Comparison of ENCODE assay signal across 8 cellular contexts in the genomic region with DNA sequence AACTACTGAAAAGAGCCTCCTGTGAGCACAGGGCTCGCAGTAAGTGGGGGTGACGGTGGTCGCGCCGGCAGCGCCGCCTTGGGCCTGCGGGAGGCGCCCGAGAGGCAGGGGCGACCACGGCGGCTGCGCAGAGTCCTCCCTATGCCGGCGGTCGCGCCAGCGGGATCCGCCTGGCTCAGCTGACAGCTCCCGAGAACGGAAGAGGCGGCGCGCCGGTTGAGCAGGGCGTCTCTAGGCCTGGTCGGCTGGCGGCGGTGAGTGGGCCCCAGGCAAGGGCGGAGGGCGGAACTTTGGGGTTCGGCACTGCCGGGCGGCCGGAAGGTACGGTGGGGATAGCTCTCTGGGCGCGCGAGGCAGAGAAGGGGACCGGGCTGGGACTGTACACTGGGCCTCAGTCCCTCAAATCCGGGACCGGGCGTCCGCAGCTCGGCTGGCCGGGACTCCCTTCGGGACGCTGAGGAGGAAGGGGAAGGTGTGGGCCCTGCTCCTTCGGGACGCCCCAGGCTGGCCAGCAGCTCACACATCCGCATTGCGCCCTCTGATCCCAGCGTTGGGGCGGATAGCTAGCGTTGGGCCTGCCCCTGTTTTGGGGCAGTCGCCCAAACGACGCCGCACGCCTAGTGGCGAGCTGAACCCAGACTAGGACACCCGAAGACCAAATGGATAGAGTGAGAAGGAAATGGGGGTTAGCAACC. TPM values are rescaled to one million over a fixed set of nuclear protein-coding genes. Genes with fewer than 3 reads are reported as not detected.
DNase-seq lines count a peak whose midpoint lies in the region; ATAC-seq and TF ChIP-seq lines count a peak whose summit lies in the region.

A gene with protein sequence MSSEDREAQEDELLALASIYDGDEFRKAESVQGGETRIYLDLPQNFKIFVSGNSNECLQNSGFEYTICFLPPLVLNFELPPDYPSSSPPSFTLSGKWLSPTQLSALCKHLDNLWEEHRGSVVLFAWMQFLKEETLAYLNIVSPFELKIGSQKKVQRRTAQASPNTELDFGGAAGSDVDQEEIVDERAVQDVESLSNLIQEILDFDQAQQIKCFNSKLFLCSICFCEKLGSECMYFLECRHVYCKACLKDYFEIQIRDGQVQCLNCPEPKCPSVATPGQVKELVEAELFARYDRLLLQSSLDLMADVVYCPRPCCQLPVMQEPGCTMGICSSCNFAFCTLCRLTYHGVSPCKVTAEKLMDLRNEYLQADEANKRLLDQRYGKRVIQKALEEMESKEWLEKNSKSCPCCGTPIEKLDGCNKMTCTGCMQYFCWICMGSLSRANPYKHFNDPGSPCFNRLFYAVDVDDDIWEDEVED (plus strand): TSS at position 192 of the 695 bp plus-strand sequence. CDS start 4,484 bp downstream, outside the sequence.

- H3K36me3 ChIP-seq in Panc1 (ENCODE audit: control insufficient read depth, insufficient read depth, low read length) (peaks cover 23% of the 10 kb centered on the region), esophagus squamous epithelium (peaks cover 0 to 31% (median 0%) of the 10 kb centered on the region in 3 donors)
- H3K36me3 ChIP-seq in naive thymus-derived CD4-positive, alpha-beta T cell (ENCODE audit: control insufficient read depth in 2 of 3, insufficient read depth in 3 of 3, low read length in 3 of 3) = peaks cover 0 to 3% (median 0%) of the 10 kb centered on the region in 3 experiments

- H3K27me3 Mint-ChIP-seq in naive thymus-derived CD4-positive, alpha-beta T cell = peaks cover 0 to 2% (median 0%) of the 10 kb centered on the region in 5 donors
- H3K27me3 Mint-ChIP-seq in stimulated activated naive B cell treated with anti-CD40 and anti-IgM and Interleukin-4, amounts not matched to agents 10 μg/mL and 1 μg/mL and 100 μg/mL, for 72 hours = no peaks in the 10 kb centered on the region

- TF ChIP-seq EP300 in Ishikawa (IDR thresholded peaks at IDR 0.05; ENCODE audit: borderline replicate concordance) = no peak

- peak within 1 kb of the TSS; percentile 92 to 98 (median 97) for H3K27ac Mint-ChIP-seq in naive thymus-derived CD4-positive, alpha-beta T cell
- H3K27ac Mint-ChIP-seq in stimulated activated naive B cell treated with anti-CD40 and anti-IgM and Interleukin-4, amounts not matched to agents 10 μg/mL and 1 μg/mL and 100 μg/mL, for 72 hours = peak within 1 kb of the TSS; percentile 98

- peak; percentile 91 for ATAC-seq in GM21576 (IDR thresholded peaks at IDR 0.05; ENCODE audit: unreplicated experiment)
- peak; percentile 99 for ATAC-seq in Panc1
- ATAC-seq in naive thymus-derived CD4-positive, alpha-beta T cell = peak; percentile 97
- ATAC-seq in stimulated activated naive B cell treated with anti-CD40 and anti-IgM and Interleukin-4, amounts not matched to agents 10 μg/mL and 1 μg/mL and 100 μg/mL, for 72 hours (replicated peaks) = peak; percentile 92 to 95

- H3K4me3 ChIP-seq in Panc1 (ENCODE audit: low read depth in 2 of 2, low read length in 2 of 2) (peak within 1 kb of the TSS; percentile 95 to 96), esophagus squamous epithelium (peak within 1 kb of the TSS; percentile 49 to 84 (median 68))
- peak within 1 kb of the TSS; percentile 69 for H3K4me3 ChIP-seq in naive thymus-derived CD4-positive, alpha-beta T cell (ENCODE audit: low read length)

- in situ Hi-C loops in Panc1 (cut with HindIII; ENCODE audit: low pct_unique_long_range_greater_than_20kb, low sequenced_read_pairs) = no loop called here

- TF ChIP-seq CTCF in Panc1 (IDR thresholded peaks at IDR 0.05) = peak; percentile 99
- peak; percentile 88 to 98 (median 96) for TF ChIP-seq CTCF in esophagus squamous epithelium (IDR thresholded peaks at IDR 0.05)

- intact Hi-C loops in Panc1 (cut with micrococcal nuclease; ENCODE audit: unreplicated experiment) = loop anchor here (10.0 kb wide), 1 partner anchor 304 kb away; no protein-coding TSS in a partner anchor
- intact Hi-C loops in esophagus squamous epithelium (cut with DNase I) = no loop called here
- intact Hi-C loops in naive thymus-derived CD4-positive, alpha-beta T cell (cut with micrococcal nuclease) = loop anchor here (1.0 to 10.0 kb wide), 15 partner anchors 9 to 803 kb away; a partner anchor contains a TSS

- peaks cover 3 to 15% (median 7%) of the 10 kb centered on the region in 5 donors for H3K36me3 Mint-ChIP-seq in naive thymus-derived CD4-positive, alpha-beta T cell
- H3K36me3 Mint-ChIP-seq in stimulated activated naive B cell treated with anti-CD40 and anti-IgM and Interleukin-4, amounts not matched to agents 10 μg/mL and 1 μg/mL and 100 μg/mL, for 72 hours = peaks cover 2 to 7% of the 10 kb centered on the region in 2 donors

- TF ChIP-seq POLR2A in esophagus squamous epithelium (IDR thresholded peaks at IDR 0.05) = peak in 3 of 4 donors; percentile 78 to 97 (median 92)

- no TSS peak for BruUV-seq in Panc1 (replicated peaks; lab: Mats Ljungman, UMichigan)

- no peak for TF ChIP-seq RAD21 in Ishikawa (IDR thresholded peaks at IDR 0.05; ENCODE audit: low read depth)

- H3K4me1 ChIP-seq in Panc1 (ENCODE audit: control insufficient read depth, insufficient read depth, low read length) (peaks cover 13% of the 10 kb centered on the region), esophagus squamous epithelium (peaks cover 10 to 33% (median 12%) of the 10 kb centered on the region in 3 donors)
- peaks cover 13 to 18% of the 10 kb centered on the region in 2 donors for H3K4me1 ChIP-seq in naive thymus-derived CD4-positive, alpha-beta T cell (ENCODE audit: control insufficient read depth in 2 of 2, insufficient read depth in 2 of 2, low read length in 2 of 2)

- H3K9me3 Mint-ChIP-seq in naive thymus-derived CD4-positive, alpha-beta T cell = no peaks in the 10 kb centered on the region
- H3K9me3 Mint-ChIP-seq in stimulated activated naive B cell treated with anti-CD40 and anti-IgM and Interleukin-4, amounts not matched to agents 10 μg/mL and 1 μg/mL and 100 μg/mL, for 72 hours = no peaks in the 10 kb centered on the region

- POLR2A ChIA-PET in Panc1 (lab: Charles Lee) = interaction anchor here (0.6 kb wide), 1 partner anchor 269 kb away, joined by 3 read pairs; no protein-coding TSS in a partner anchor
- POLR2A ChIA-PET in naive thymus-derived CD4-positive, alpha-beta T cell (lab: Charles Lee) = interaction anchor here (0.5 to 3.3 kb wide), 30 partner anchors 8 to 422 kb away, joined by 3 to 55 read pairs (median 4); a partner anchor contains a TSS

- peaks cover 12 to 47% (median 40%) of the 10 kb centered on the region in 7 donors for H3K4me1 Mint-ChIP-seq in naive thymus-derived CD4-positive, alpha-beta T cell
- H3K4me1 Mint-ChIP-seq in stimulated activated naive B cell treated with anti-CD40 and anti-IgM and Interleukin-4, amounts not matched to agents 10 μg/mL and 1 μg/mL and 100 μg/mL, for 72 hours = peaks cover 24 to 43% of the 10 kb centered on the region in 2 donors

- DNase-seq in DMS79 treated with DMSO at 0.1 percent for 48 hours (lab: John Stamatoyannopoulos, UW) (peak; percentile 62), Panc1 (ENCODE audit: low read depth, low spot score) (peak; percentile 53), esophagus squamous epithelium (lab: John Stamatoyannopoulos, UW) (peak; percentile 71)
- DNase-seq in activated T-cell treated with anti-CD3 and anti-CD28 coated beads, Interleukin-2, amount 50 U/mL, for 48 hours = peak; percentile 96 to 97
- DNase-seq in naive thymus-derived CD4-positive, alpha-beta T cell = peak; percentile 90 to 96 (median 92)
- DNase-seq in stimulated activated naive B cell treated with anti-CD40 and anti-IgM and Interleukin-4, amounts not matched to agents 10 μg/mL and 1 μg/mL and 100 μg/mL, for 72 hours = peak; percentile 94

- H3K27me3 ChIP-seq in Panc1 (ENCODE audit: control insufficient read depth, insufficient read depth, low read length) (no peaks in the 10 kb centered on the region), esophagus squamous epithelium (no peaks in the 10 kb centered on the region)
- H3K27me3 ChIP-seq in naive thymus-derived CD4-positive, alpha-beta T cell (ENCODE audit: control insufficient read depth in 2 of 2, insufficient read depth in 2 of 2, low read length in 2 of 2) = no peaks in the 10 kb centered on the region

- CTCF ChIA-PET in Panc1 (lab: Charles Lee) = interaction anchor here (0.6 to 1.9 kb wide), 9 partner anchors 8 to 277 kb away, joined by 3 to 9 read pairs (median 4); a partner anchor contains a TSS
- CTCF ChIA-PET in naive thymus-derived CD4-positive, alpha-beta T cell (lab: Charles Lee) = interaction anchor here (0.5 to 2.3 kb wide), 28 partner anchors 9 to 811 kb away, joined by 3 to 40 read pairs (median 3); a partner anchor contains a TSS

- peak within 1 kb of the TSS; percentile 88 to 97 (median 94) for H3K4me3 Mint-ChIP-seq in naive thymus-derived CD4-positive, alpha-beta T cell
- peak within 1 kb of the TSS; percentile 87 to 97 for H3K4me3 Mint-ChIP-seq in stimulated activated naive B cell treated with anti-CD40 and anti-IgM and Interleukin-4, amounts not matched to agents 10 μg/mL and 1 μg/mL and 100 μg/mL, for 72 hours

- H3K9me3 ChIP-seq in Panc1 (ENCODE audit: control insufficient read depth, insufficient read depth, low read depth, low read length) (no peaks in the 10 kb centered on the region), esophagus squamous epithelium (no peaks in the 10 kb centered on the region)
- no peaks in the 10 kb centered on the region for H3K9me3 ChIP-seq in naive thymus-derived CD4-positive, alpha-beta T cell (ENCODE audit: control insufficient read depth in 2 of 3, low read length in 3 of 3)

- H3K27ac ChIP-seq in Panc1 (ENCODE audit: low read length) (peak within 1 kb of the TSS; percentile 92), esophagus squamous epithelium (peak within 1 kb of the TSS; percentile 96 to 99 (median 97))
- peak within 1 kb of the TSS; percentile 94 for H3K27ac ChIP-seq in naive thymus-derived CD4-positive, alpha-beta T cell (ENCODE audit: low read depth, low read length)

- WGBS in esophagus squamous epithelium, 2 donors = 0 to 2% methylated on average over 2 to 7 of the region's 63 CpGs

TF ChIP-seq in Ishikawa, 13 proteins besides CTCF, POLR2A, EP300 and RAD21 (continues in another document):
- no peak for TF ChIP-seq CEBPB (IDR thresholded peaks at IDR 0.05)
- TF ChIP-seq TCF12 (IDR thresholded peaks at IDR 0.05; ENCODE audit: low read depth) = peak; percentile 77

RNA-seq across cellular contexts. Expression of the gene that starts here (rescaled TPM):
- total RNA-seq in Panc1 (2021; ENCODE audit: unreplicated experiment) = 72.1 TPM
- polyA plus RNA-seq in Panc1 (2012; ENCODE audit: insufficient read length) = 47.6 TPM
- 10 to 100 TPM; 11.9 to 45.0 (median 23.6) TPM for total RNA-seq in esophagus squamous epithelium
- 10 to 100 TPM; 14.7 to 32.0 (median 24.8) TPM for total RNA-seq in naive thymus-derived CD4-positive, alpha-beta T cell
- 10 to 100 TPM; 33.0 to 40.2 TPM for polyA plus RNA-seq in naive thymus-derived CD4-positive, alpha-beta T cell

Comparison
In these comparisons a context has a peak if more than half of its experiments do, and no peak if none do; other contexts are left out.
1. Peak in every context shown above with its lines: DNase-seq, ATAC-seq, H3K4me3 ChIP-seq and H3K27ac ChIP-seq.